1 cellular context compared by ENCODE assay signal in genomic region chr1:26361605-26362122, GRCh38.
TF ChIP-seq lines count a peak whose summit lies in the region.

No MANE protein-coding gene starts in this region.

TF ChIP-seq in HCT116, 20 proteins besides CTCF, POLR2A, EP300 and RAD21:
- TF ChIP-seq TCF7L2 (IDR thresholded peaks at IDR 0.05; ENCODE audit: borderline replicate concordance, extremely low read depth, insufficient read depth, insufficient read length) = peak; percentile 43
- TF ChIP-seq EZH2 (IDR thresholded peaks at IDR 0.05) = no peak
- TF ChIP-seq ELF1 (IDR thresholded peaks at IDR 0.05; ENCODE audit: borderline replicate concordance, low read depth) = no peak
- no peak for TF ChIP-seq JUND (IDR thresholded peaks at IDR 0.05)
TF ChIP-seq in HCT116: peak in this region for 1.
